In the genomic region with DNA sequence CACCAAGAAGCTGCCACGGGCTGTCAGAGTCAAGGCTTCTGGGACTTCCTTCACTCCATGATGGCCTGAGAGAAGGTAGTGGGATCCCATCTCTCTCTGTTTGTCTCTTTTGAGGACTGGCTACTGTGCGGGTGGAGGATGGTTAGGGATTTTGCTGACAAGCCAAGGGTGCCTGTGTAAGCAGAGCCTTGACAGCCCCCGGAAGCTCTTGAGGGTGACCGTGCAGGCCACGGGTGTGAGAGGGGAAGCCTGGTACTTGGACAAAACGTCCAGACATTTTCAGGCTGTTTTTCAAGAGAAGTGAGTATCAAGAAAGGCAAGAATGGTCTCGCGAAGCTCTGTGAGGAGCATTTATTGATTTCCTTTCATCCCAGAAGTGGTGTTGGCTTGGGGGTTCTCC, we compare ENCODE assay signal across 27 cellular contexts.
"Had no signal": no experiment of that assay in that cellular context is flagged by ENCODE, and none has a peak within 500 bp of the region (broad histone marks: within the 10 kb centered on the region; RNA-seq: fewer than 3 reads in every experiment).

No MANE protein-coding gene starts in this region.

- H3K27me3 Mint-ChIP-seq: stimulated activated naive B cell treated with anti-CD40 and anti-IgM and Interleukin-4, amounts not matched to agents 10 μg/mL and 1 μg/mL and 100 μg/mL, for 72 hours; stimulated activated naive CD8-positive, alpha-beta T cell treated with anti-CD3 and anti-CD28 coated beads, Interleukin-15, Interleukin-2, amounts not matched to agents 100 ng/mL and 50 ng/mL, for 24 hours had no signal

- H3K36me3 ChIP-seq: neural progenitor cell, ovary, right lobe of liver, sigmoid colon, stomach, thoracic aorta, thyroid gland, tibial nerve, upper lobe of left lung, uterus had no signal

- H3K4me3 Mint-ChIP-seq: naive thymus-derived CD4-positive, alpha-beta T cell; nephron; neural progenitor cell; stimulated activated effector memory CD8-positive, alpha-beta T cell treated with anti-CD3 and anti-CD28 coated beads, Interleukin-12 subunit alpha, Interleukin-12 subunit beta, amount 100 ng/mL, for 72 hours; stimulated activated naive B cell treated with anti-CD40 and anti-IgM and Interleukin-4, amounts not matched to agents 10 μg/mL and 1 μg/mL and 100 μg/mL, for 72 hours; stimulated activated naive CD8-positive, alpha-beta T cell treated with anti-CD3 and anti-CD28 coated beads, Interleukin-15, Interleukin-2, amounts not matched to agents 100 ng/mL and 50 ng/mL, for 24 hours had no signal

- H3K9me3 ChIP-seq: ovary, psoas muscle, right lobe of liver, sigmoid colon, stomach, thoracic aorta, thyroid gland, tibial nerve, upper lobe of left lung, uterus had no signal

- ATAC-seq: naive thymus-derived CD4-positive, alpha-beta T cell; psoas muscle; right cardiac atrium; right lobe of liver; stimulated activated effector memory CD8-positive, alpha-beta T cell treated with anti-CD3 and anti-CD28 coated beads, Interleukin-12 subunit alpha, Interleukin-12 subunit beta, amount 100 ng/mL, for 72 hours; stimulated activated naive B cell treated with anti-CD40 and anti-IgM and Interleukin-4, amounts not matched to agents 10 μg/mL and 1 μg/mL and 100 μg/mL, for 72 hours had no signal

- H3K27me3 ChIP-seq: neural progenitor cell, ovary, right lobe of liver, thyroid gland, tibial nerve, upper lobe of left lung, uterus had no signal

- H3K27ac ChIP-seq: neural progenitor cell, ovary, parathyroid adenoma, psoas muscle, right lobe of liver, sigmoid colon, stomach, thoracic aorta, thyroid gland, tibial nerve, upper lobe of left lung, uterus had no signal

- H3K27ac Mint-ChIP-seq: naive thymus-derived CD4-positive, alpha-beta T cell; neural progenitor cell; progenitor cell of endocrine pancreas; stimulated activated effector memory CD8-positive, alpha-beta T cell treated with anti-CD3 and anti-CD28 coated beads, Interleukin-12 subunit alpha, Interleukin-12 subunit beta, amount 100 ng/mL, for 72 hours; stimulated activated naive B cell treated with anti-CD40 and anti-IgM and Interleukin-4, amounts not matched to agents 10 μg/mL and 1 μg/mL and 100 μg/mL, for 72 hours; stimulated activated naive CD8-positive, alpha-beta T cell treated with anti-CD3 and anti-CD28 coated beads, Interleukin-15, Interleukin-2, amounts not matched to agents 100 ng/mL and 50 ng/mL, for 24 hours had no signal

- H3K9ac ChIP-seq: neural progenitor cell, parathyroid adenoma had no signal

- H3K9me3 Mint-ChIP-seq: naive thymus-derived CD4-positive, alpha-beta T cell; nephron; neural progenitor cell; stimulated activated effector memory CD8-positive, alpha-beta T cell treated with anti-CD3 and anti-CD28 coated beads, Interleukin-12 subunit alpha, Interleukin-12 subunit beta, amount 100 ng/mL, for 72 hours; stimulated activated naive B cell treated with anti-CD40 and anti-IgM and Interleukin-4, amounts not matched to agents 10 μg/mL and 1 μg/mL and 100 μg/mL, for 72 hours; stimulated activated naive CD8-positive, alpha-beta T cell treated with anti-CD3 and anti-CD28 coated beads, Interleukin-15, Interleukin-2, amounts not matched to agents 100 ng/mL and 50 ng/mL, for 24 hours had no signal

- DNase-seq: naive thymus-derived CD4-positive, alpha-beta T cell; occipital lobe; ovary; psoas muscle; right cardiac atrium; right lobe of liver; sigmoid colon; small intestine; stimulated activated CD4-positive, alpha-beta T cell treated with anti-CD3 and anti-CD28 coated beads, Interleukin-15, amount 100 ng/mL, for 24 hours; stimulated activated CD4-positive, alpha-beta T cell treated with anti-CD3 and anti-CD28 coated beads, Interleukin-2, amount 100 ng/mL, for 24 hours; stimulated activated CD4-positive, alpha-beta T cell treated with anti-CD3 and anti-CD28 coated beads, Interleukin-2, amount 100 ng/mL, for 48 hours; stimulated activated CD4-positive, alpha-beta T cell treated with anti-CD3 and anti-CD28 coated beads, Interleukin-4, amount 100 ng/mL, for 24 hours; stimulated activated naive B cell treated with anti-CD40 and anti-IgM and Interleukin-4, amounts not matched to agents 10 μg/mL and 1 μg/mL and 100 μg/mL, for 72 hours; stimulated activated naive CD4-positive, alpha-beta T cell treated with Interleukin-2 at 50 U/mL for 16 hours; stomach; thyroid gland; trophoblast cell; upper lobe of left lung; uterus had no signal

- H3K4me1 ChIP-seq: sigmoid colon, stomach, thyroid gland, uterus had no signal

- H3K36me3 Mint-ChIP-seq: neural progenitor cell; stimulated activated effector memory CD8-positive, alpha-beta T cell treated with anti-CD3 and anti-CD28 coated beads, Interleukin-12 subunit alpha, Interleukin-12 subunit beta, amount 100 ng/mL, for 72 hours; stimulated activated naive B cell treated with anti-CD40 and anti-IgM and Interleukin-4, amounts not matched to agents 10 μg/mL and 1 μg/mL and 100 μg/mL, for 72 hours had no signal

- H3K4me3 ChIP-seq: neural progenitor cell, ovary, psoas muscle, right lobe of liver, sigmoid colon, stomach, thoracic aorta, thyroid gland, tibial nerve, upper lobe of left lung, uterus had no signal
